Comparison of ENCODE assay signal across 24 cellular contexts in genomic region chr7:50868426-50869100, GRCh38.
DNase-seq lines count a peak whose midpoint lies in the region; FAIRE-seq and TF ChIP-seq lines count a peak whose summit lies in the region.
"Had no signal": no experiment of that assay in that cellular context is flagged by ENCODE, and none has a peak within 500 bp of the region (broad histone marks: within the 10 kb centered on the region; RNA-seq: fewer than 3 reads in every experiment).

No MANE protein-coding gene starts in this region.

- H3K27ac Mint-ChIP-seq in HFFc6 (no peak overlapping the region), chondrocyte (ENCODE audit: unreplicated experiment) (peak overlapping the region; percentile 90)
- H3K27ac Mint-ChIP-seq: activated CD4-positive, alpha-beta T cell treated with anti-CD3 and anti-CD28 coated beads for 36 hours; activated naive CD4-positive, alpha-beta T cell treated with anti-CD3 and anti-CD28 coated beads, Interleukin-2, amount 50 U/mL, for 24 hours; CD4-positive, alpha-beta T cell; dendritic cell treated with granulocyte-macrophage colony-stimulating factor and Interleukin-4, amounts not matched to agents 40 ng/mL and 50 ng/mL, for 4 days; IgD-negative memory B cell; nephron progenitor cell had no signal

- no peaks in the 10 kb centered on the region for H3K9me3 Mint-ChIP-seq in HFFc6
- H3K9me3 Mint-ChIP-seq in chondrocyte (ENCODE audit: low read depth): no peaks in the 10 kb centered on the region
- H3K9me3 Mint-ChIP-seq: activated naive CD4-positive, alpha-beta T cell treated with anti-CD3 and anti-CD28 coated beads, Interleukin-2, amount 50 U/mL, for 24 hours; CD4-positive, alpha-beta T cell; dendritic cell treated with granulocyte-macrophage colony-stimulating factor and Interleukin-4, amounts not matched to agents 40 ng/mL and 50 ng/mL, for 4 days had no signal

- H3K27ac ChIP-seq in kidney (ENCODE audit: low read depth in 2 of 2, low read length in 2 of 2): no peak overlapping the region
- H3K27ac ChIP-seq in tibial artery: no peak overlapping the region
- H3K27ac ChIP-seq: gastrocnemius medialis, HL-60, thyroid gland had no signal

- H3K27me3 Mint-ChIP-seq in HFFc6 (ENCODE audit: insufficient read depth) (peaks cover 20% of the 10 kb centered on the region), chondrocyte (ENCODE audit: low read depth) (no peaks in the 10 kb centered on the region)
- H3K27me3 Mint-ChIP-seq: dendritic cell treated with granulocyte-macrophage colony-stimulating factor and Interleukin-4, amounts not matched to agents 40 ng/mL and 50 ng/mL, for 4 days had no signal

- no peaks in the 10 kb centered on the region for H3K9me3 ChIP-seq in kidney (ENCODE audit: control insufficient read depth in 1 of 2, low read length in 2 of 2)
- H3K9me3 ChIP-seq in tibial artery: no peaks in the 10 kb centered on the region
- H3K9me3 ChIP-seq: gastrocnemius medialis, thyroid gland had no signal

- H3K36me3 Mint-ChIP-seq in HFFc6 (ENCODE audit: low read depth): no peaks in the 10 kb centered on the region
- no peaks in the 10 kb centered on the region for H3K36me3 Mint-ChIP-seq in chondrocyte (ENCODE audit: low read depth)
- H3K36me3 Mint-ChIP-seq: activated naive CD4-positive, alpha-beta T cell treated with anti-CD3 and anti-CD28 coated beads, Interleukin-2, amount 50 U/mL, for 24 hours; IgD-negative memory B cell had no signal

- H3K36me3 ChIP-seq in kidney (ENCODE audit: control insufficient read depth in 1 of 2, insufficient read depth in 2 of 2, low read length in 2 of 2) (no peaks in the 10 kb centered on the region), tibial artery (no peaks in the 10 kb centered on the region)
- H3K36me3 ChIP-seq: gastrocnemius medialis, thyroid gland had no signal

- no peak overlapping the region for H3K4me3 Mint-ChIP-seq in HFFc6
- H3K4me3 Mint-ChIP-seq in chondrocyte (ENCODE audit: unreplicated experiment): no peak overlapping the region
- H3K4me3 Mint-ChIP-seq: activated CD4-positive, alpha-beta T cell treated with anti-CD3 and anti-CD28 coated beads for 36 hours; activated naive CD4-positive, alpha-beta T cell treated with anti-CD3 and anti-CD28 coated beads, Interleukin-2, amount 50 U/mL, for 24 hours; CD4-positive, alpha-beta T cell; dendritic cell treated with granulocyte-macrophage colony-stimulating factor and Interleukin-4, amounts not matched to agents 40 ng/mL and 50 ng/mL, for 4 days; IgD-negative memory B cell; nephron progenitor cell had no signal

- peaks cover 0 to 3% of the 10 kb centered on the region in 2 donors for H3K4me1 ChIP-seq in kidney (ENCODE audit: control insufficient read depth in 1 of 2, insufficient read depth in 1 of 2, low read depth in 1 of 2, low read length in 2 of 2)
- peaks cover 0 to 22% (median 0%) of the 10 kb centered on the region in 4 donors for H3K4me1 ChIP-seq in tibial artery
- H3K4me1 ChIP-seq: thyroid gland had no signal

- H3K9ac ChIP-seq in kidney (ENCODE audit: low read length in 2 of 2): no peak overlapping the region

- intact Hi-C loops in kidney (cut with DNase I): no loop called here
- intact Hi-C loops in tibial artery (cut with DNase I; ENCODE audit: low total_unique reads): no loop called here

- TF ChIP-seq CTCF in HFFc6 (IDR thresholded peaks at IDR 0.05) (no peak), chondrocyte (IDR thresholded peaks at IDR 0.05) (no peak), GM20000 (IDR thresholded peaks at IDR 0.05; ENCODE audit: extremely low read depth, missing control alignments) (no peak), kidney (IDR thresholded peaks at IDR 0.05; ENCODE audit: borderline replicate concordance, extremely low read depth, insufficient read depth) (no peak), tibial artery (IDR thresholded peaks at IDR 0.05) (no peak)

- H3K4me3 ChIP-seq in kidney (ENCODE audit: low read length in 2 of 2) (no peak overlapping the region), tibial artery (no peak overlapping the region)
- H3K4me3 ChIP-seq: gastrocnemius medialis, thyroid gland had no signal

- H3K27me3 ChIP-seq in tibial artery: no peaks in the 10 kb centered on the region
- H3K27me3 ChIP-seq: gastrocnemius medialis, thyroid gland had no signal

- in situ Hi-C loops in ACHN (cut with HindIII; ENCODE audit: low pct_ligation_motif_present, low pct_unique_long_range_greater_than_20kb, low sequenced_read_pairs): no loop called here

- no peak for FAIRE-seq in kidney (lab: Jason Lieb, UNC)

- H3K4me1 Mint-ChIP-seq in HFFc6 (ENCODE audit: low read depth): peaks cover 21% of the 10 kb centered on the region
- peaks cover 32% of the 10 kb centered on the region for H3K4me1 Mint-ChIP-seq in chondrocyte (ENCODE audit: low read depth)
- H3K4me1 Mint-ChIP-seq: activated CD4-positive, alpha-beta T cell treated with anti-CD3 and anti-CD28 coated beads for 36 hours; activated naive CD4-positive, alpha-beta T cell treated with anti-CD3 and anti-CD28 coated beads, Interleukin-2, amount 50 U/mL, for 24 hours; IgD-negative memory B cell had no signal

- DNase-seq in ACHN: peak; percentile 32
- DNase-seq in HFFc6: peak; percentile 3
- DNase-seq in chondrocyte (ENCODE audit: low spot score): no peak
- DNase-seq in kidney glomerular epithelial cell (lab: John Stamatoyannopoulos, UW): peak; percentile 82
- no peak for DNase-seq in GM20000 (ENCODE audit: low spot score)
- DNase-seq in kidney: no peak
- no peak for DNase-seq in tibial artery
- no peak for DNase-seq in dermis blood vessel endothelial cell
- DNase-seq: activated CD4-positive, alpha-beta T cell treated with anti-CD3 and anti-CD28 coated beads for 36 hours; CD4-positive, alpha-beta T cell; DND-41; gastrocnemius medialis; NCI-H1417; NCI-H510A treated with DMSO at 0.1 percent for 48 hours; nephron progenitor cell; RPMI8226; stimulated activated CD4-positive, alpha-beta T cell treated with anti-CD3 and anti-CD28 coated beads, Interleukin-2, amount 100 ng/mL, for 24 hours; stimulated activated naive CD4-positive, alpha-beta T cell; T-helper 1 cell; thyroid gland had no signal

Comparison
In these comparisons a context has a peak if more than half of its experiments do, and no peak if none do; other contexts are left out.
1. DNase-seq: peak in ACHN (single experiment), HFFc6 (single experiment) and kidney glomerular epithelial cell (single experiment); none in chondrocyte (single experiment), GM20000 (single experiment), kidney (single experiment), tibial artery (0 of 2) and dermis blood vessel endothelial cell (single experiment).